ENCODE assay signal across 8 cellular contexts in the genomic region with DNA sequence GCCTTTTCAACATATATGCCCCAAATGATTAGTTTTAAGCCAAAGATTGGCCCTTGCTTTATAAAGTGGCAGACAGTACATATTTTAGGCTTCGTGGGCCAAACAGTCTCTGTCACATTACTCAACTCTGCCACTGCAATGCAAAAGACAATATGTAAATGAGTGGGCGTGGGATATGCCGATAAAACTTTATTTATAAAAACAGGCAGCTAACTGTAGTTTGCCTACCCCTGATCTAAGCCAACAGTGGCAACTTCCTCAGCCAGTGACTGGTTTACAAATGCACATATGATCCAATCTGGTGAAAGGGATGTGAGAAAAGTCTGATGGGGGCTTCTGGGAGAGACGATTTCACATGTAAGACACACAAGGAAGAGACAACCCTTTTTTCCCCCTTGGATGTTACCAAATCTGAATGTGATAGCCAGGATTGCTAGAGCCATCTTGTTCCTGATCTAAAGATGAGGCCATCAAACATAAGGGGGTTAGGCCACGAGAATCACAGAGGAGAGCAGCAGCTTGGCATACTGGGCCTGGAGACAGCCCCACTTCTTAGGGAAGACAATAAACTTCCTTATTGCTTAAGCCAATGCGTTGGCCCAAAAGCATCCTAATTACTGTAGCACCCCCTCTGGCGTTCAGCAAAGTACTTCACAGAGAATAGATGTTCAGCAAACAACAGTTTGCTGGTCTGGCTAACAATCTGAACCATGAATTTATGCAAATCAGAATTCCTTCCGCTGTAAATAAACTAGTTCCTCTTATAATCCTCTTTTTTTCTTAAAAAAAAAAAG.
A peak's percentile ranks its signal among the peaks of the same experiment; 100 is the strongest.
DNase-seq lines count a peak whose midpoint lies in the region; ATAC-seq and TF ChIP-seq lines count a peak whose summit lies in the region.

No MANE protein-coding gene starts in this region.

- no peaks in the 10 kb centered on the region for H3K36me3 Mint-ChIP-seq in CD8-positive, alpha-beta T cell

- ATAC-seq in mucosa of descending colon, result peak; percentile 85
- ATAC-seq in CD8-positive, alpha-beta T cell, result no peak

- BruUV-seq in mammary epithelial cell (replicated peaks; lab: Mats Ljungman, UMichigan), result no TSS peak

- dilution Hi-C loops in mammary epithelial cell (cut with HindIII; ENCODE audit: low sequenced_read_pairs), result no loop called here

- intact Hi-C loops in mammary epithelial cell (cut with micrococcal nuclease) (loop anchor here (1.0 to 5.0 kb wide), 2 partner anchors 123 to 179 kb away; no protein-coding TSS in a partner anchor), mucosa of descending colon (cut with DNase I, micrococcal nuclease) (no loop called here), testis (cut with DNase I; ENCODE audit: low total_unique reads) (no loop called here)
- intact Hi-C loops in CD8-positive, alpha-beta T cell (cut with DNase I, micrococcal nuclease), result loop anchor here (5.0 to 10.0 kb wide), 2 partner anchors 121 to 123 kb away; no protein-coding TSS in a partner anchor

- no peak overlapping the region for H3K9ac ChIP-seq in mammary epithelial cell (ENCODE audit: insufficient read depth, low read length)

- no peak overlapping the region for H3K27ac ChIP-seq in mammary epithelial cell (ENCODE audit: insufficient read depth, low read depth, low read length)
- H3K27ac ChIP-seq in CD8-positive, alpha-beta T cell (ENCODE audit: low read depth, low read length), result no peak overlapping the region
- no peak overlapping the region for H3K27ac ChIP-seq in testis

- H3K4me3 Mint-ChIP-seq in CD8-positive, alpha-beta T cell, result no peak overlapping the region

- peak; percentile 48 for DNase-seq in Daoy (ENCODE audit: low read depth)
- DNase-seq in M059J (ENCODE audit: low read depth), result peak; percentile 50
- peak; percentile 66 for DNase-seq in mammary epithelial cell
- peak in 1 of 3 donors; percentile 58 for DNase-seq in mucosa of descending colon
- DNase-seq in DMS114 treated with DMSO at 0.1 percent for 48 hours (lab: John Stamatoyannopoulos, UW; ENCODE audit: unreplicated experiment), result no peak
- DNase-seq in CD8-positive, alpha-beta T cell, result no peak
- no peak for DNase-seq in testis
- DNase-seq in NCI-H2107 (lab: John Stamatoyannopoulos, UW), result no peak

- TF ChIP-seq CTCF in mammary epithelial cell (conservative IDR thresholded peaks at IDR 0.05 in 1 of 2, IDR thresholded peaks at IDR 0.05 in 1 of 2; ENCODE audit: extremely low read depth in 1 of 2, insufficient read depth in 1 of 2, low read depth in 1 of 2, low read length in 2 of 2) (peak; percentile 28 to 61), mucosa of descending colon (IDR thresholded peaks at IDR 0.05) (no peak), testis (IDR thresholded peaks at IDR 0.05) (peak in 1 of 3 experiments; percentile 19)
- TF ChIP-seq CTCF in CD8-positive, alpha-beta T cell (IDR thresholded peaks at IDR 0.05), result no peak

- H3K27me3 Mint-ChIP-seq in CD8-positive, alpha-beta T cell (ENCODE audit: low read depth), result peaks cover 12% of the 10 kb centered on the region

- H4K20me1 ChIP-seq in mammary epithelial cell (ENCODE audit: insufficient read depth, low read length), result no peaks in the 10 kb centered on the region

- H3K79me2 ChIP-seq in mammary epithelial cell (ENCODE audit: insufficient read depth, low read length), result no peaks in the 10 kb centered on the region

- H3K4me3 ChIP-seq in mammary epithelial cell (replicated peaks in 1 of 3; ENCODE audit: insufficient read depth in 1 of 3, low read depth in 2 of 3, low read length in 3 of 3) (no peak overlapping the region), mucosa of descending colon (no peak overlapping the region), testis (no peak overlapping the region)
- no peak overlapping the region for H3K4me3 ChIP-seq in CD8-positive, alpha-beta T cell (ENCODE audit: low read depth, low read length)

- WGBS in mammary epithelial cell (ENCODE audit: low coverage, missing lambda C conversion rate), result 69% methylated on average over 8 of the region's 8 CpGs
- WGBS in testis, 2 donors, result 77 to 85% methylated on average over 8 of the region's 8 CpGs

- peaks cover 2% of the 10 kb centered on the region for H3K9me3 Mint-ChIP-seq in CD8-positive, alpha-beta T cell

- POLR2A ChIA-PET in CD8-positive, alpha-beta T cell (lab: Charles Lee), result no interaction called here

- CTCF ChIA-PET in mammary epithelial cell (lab: Charles Lee; ENCODE audit: low non-redundant PET), result no interaction called here
- CTCF ChIA-PET in CD8-positive, alpha-beta T cell (lab: Charles Lee), result interaction anchor here (0.7 to 1.0 kb wide), 2 partner anchors 12 to 16 kb away, joined by 3 read pairs; no protein-coding TSS in a partner anchor

- no peak overlapping the region for H3K27ac Mint-ChIP-seq in CD8-positive, alpha-beta T cell

- H3K27me3 ChIP-seq in mammary epithelial cell (ENCODE audit: insufficient read depth, low read length), result no peaks in the 10 kb centered on the region
- H3K27me3 ChIP-seq in CD8-positive, alpha-beta T cell (ENCODE audit: insufficient read depth, low read length), result no peaks in the 10 kb centered on the region
- no peaks in the 10 kb centered on the region for H3K27me3 ChIP-seq in testis

- H3K9me3 ChIP-seq in mammary epithelial cell (replicated peaks; ENCODE audit: insufficient read depth, low read length) (no peaks in the 10 kb centered on the region), mucosa of descending colon (no peaks in the 10 kb centered on the region), testis (no peaks in the 10 kb centered on the region)
- no peaks in the 10 kb centered on the region for H3K9me3 ChIP-seq in CD8-positive, alpha-beta T cell (ENCODE audit: low read length)

- TF ChIP-seq POLR2A in testis (IDR thresholded peaks at IDR 0.05), result no peak

- H3K4me1 Mint-ChIP-seq in CD8-positive, alpha-beta T cell (ENCODE audit: low read depth), result no peaks in the 10 kb centered on the region

- in situ Hi-C loops in mammary epithelial cell (cut with MboI; ENCODE audit: low sequenced_read_pairs in 2 of 2), result no loop called here

- no peak overlapping the region for H3K4me2 ChIP-seq in mammary epithelial cell (ENCODE audit: insufficient read depth, low read depth, low read length)

- H3K4me1 ChIP-seq in mammary epithelial cell (ENCODE audit: insufficient read depth, low read length) (no peaks in the 10 kb centered on the region), mucosa of descending colon (ENCODE audit: low read depth) (no peaks in the 10 kb centered on the region), testis (no peaks in the 10 kb centered on the region)
- H3K4me1 ChIP-seq in CD8-positive, alpha-beta T cell (ENCODE audit: insufficient read depth, low read length), result no peaks in the 10 kb centered on the region

- H3K36me3 ChIP-seq in mammary epithelial cell (ENCODE audit: insufficient read depth, low read length), result no peaks in the 10 kb centered on the region
- no peaks in the 10 kb centered on the region for H3K36me3 ChIP-seq in mucosa of descending colon (ENCODE audit: low read depth)
- no peaks in the 10 kb centered on the region for H3K36me3 ChIP-seq in CD8-positive, alpha-beta T cell (ENCODE audit: insufficient read depth, low read length)
- H3K36me3 ChIP-seq in testis (ENCODE audit: low read depth, missing control alignments), result no peaks in the 10 kb centered on the region

- peak overlapping the region; percentile 65 for H2AFZ ChIP-seq in mammary epithelial cell (ENCODE audit: low read depth, low read length)

Comparison
In these comparisons a context has a peak if more than half of its experiments do, and no peak if none do; other contexts are left out.
1. DNase-seq: peak in Daoy (single experiment), M059J (single experiment) and mammary epithelial cell (single experiment); none in DMS114 treated with DMSO at 0.1 percent for 48 hours (single experiment), CD8-positive, alpha-beta T cell (0 of 7), testis (single experiment) and NCI-H2107 (single experiment).
2. CTCF ChIP-seq: peak in mammary epithelial cell (2 of 2); none in mucosa of descending colon (single experiment) and CD8-positive, alpha-beta T cell (single experiment).
3. intact Hi-C loops: an anchor here in mammary epithelial cell (1.0 to 5.0 kb wide) and CD8-positive, alpha-beta T cell (5.0 to 10.0 kb wide); none called in mucosa of descending colon and testis.